In the genomic region with DNA sequence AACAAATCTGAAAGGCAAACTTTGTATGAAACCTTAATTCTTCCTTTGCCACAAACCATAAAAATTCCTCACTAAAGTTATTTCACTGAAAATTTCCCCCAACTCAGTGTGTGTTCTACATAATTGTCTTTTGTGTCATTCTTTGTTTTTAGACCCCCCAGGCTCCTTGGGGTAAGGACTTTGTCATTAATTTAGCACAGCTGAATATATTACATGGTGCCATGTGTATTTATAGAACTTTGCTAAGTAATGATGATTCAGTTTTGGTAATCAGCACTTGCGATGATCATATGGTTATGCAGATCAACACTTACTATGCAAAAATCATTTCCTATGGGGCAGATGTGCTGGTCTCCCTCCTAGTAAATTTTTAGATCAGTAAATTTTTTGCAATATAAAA, we compare ENCODE assay signal across 17 cellular contexts.
DNase-seq lines count a peak whose midpoint lies in the region; TF ChIP-seq lines count a peak whose summit lies in the region.
"Had no signal": no experiment of that assay in that cellular context is flagged by ENCODE, and none has a peak within 500 bp of the region (broad histone marks: within the 10 kb centered on the region; RNA-seq: fewer than 3 reads in every experiment).

No MANE protein-coding gene starts in this region.

- peaks cover 7% of the 10 kb centered on the region; the same call in 1 of the 2 replicates for H3K4me1 ChIP-seq in GM23248 (ENCODE audit: insufficient read depth)
- H3K4me1 ChIP-seq: Peyer's patch had no signal

- peak; percentile 48 for DNase-seq in GM23248
- DNase-seq in T1000 (lab: John Stamatoyannopoulos, UW): peak; percentile 5
- DNase-seq in foreskin melanocyte: peak; percentile 59
- no peak for DNase-seq in NCI-H2029 (lab: John Stamatoyannopoulos, UW)
- no peak for DNase-seq in NCI-H82 treated with DMSO at 0.1 percent for 48 hours (lab: John Stamatoyannopoulos, UW; ENCODE audit: unreplicated experiment)
- no peak for DNase-seq in coronary artery (ENCODE audit: low spot score)
- DNase-seq in pons (ENCODE audit: low spot score): no peak
- DNase-seq: CD4-positive, CD25-positive, alpha-beta regulatory T cell; DMS79; GDM1; KG1; NCI-H1105 treated with DMSO at 0.1 percent for 48 hours; NCI-H187 treated with DMSO at 0.1 percent for 48 hours; NCI-H2171 treated with DMSO at 0.1 percent for 48 hours; NCI-H82; Peyer's patch; SHP77 had no signal

- no peaks in the 10 kb centered on the region for H3K9me3 ChIP-seq in GM23248 (ENCODE audit: low read depth)

- no peaks in the 10 kb centered on the region for H3K79me2 ChIP-seq in GM23248 (ENCODE audit: insufficient read depth)

- no peak overlapping the region for H3K4me2 ChIP-seq in GM23248 (ENCODE audit: unreplicated experiment)

- no peak overlapping the region for H3K27ac ChIP-seq in GM23248
- H3K27ac ChIP-seq in coronary artery: no peak overlapping the region
- H3K27ac ChIP-seq: Peyer's patch had no signal

- H3F3A ChIP-seq in GM23248 (ENCODE audit: insufficient read depth): no peaks in the 10 kb centered on the region; the same call in 1 of the 2 replicates

- no peak for TF ChIP-seq CTCF in coronary artery (IDR thresholded peaks at IDR 0.05)

- no peak overlapping the region for H3K9ac ChIP-seq in GM23248

- no peaks in the 10 kb centered on the region; the same call in 1 of the 2 replicates for H3K9me2 ChIP-seq in GM23248 (ENCODE audit: insufficient read depth)

- H2AFZ ChIP-seq in GM23248: no peak overlapping the region

- 12 to 19% methylated on average over 1 of the region's 1 CpG for WGBS in GM23248 (ENCODE audit: low coverage in 1 of 2, low lambda C conversion rate in 2 of 2, missing lambda C conversion rate in 2 of 2), 2 experiments

- H3K4me3 ChIP-seq in GM23248: no peak overlapping the region
- no peak overlapping the region for H3K4me3 ChIP-seq in coronary artery
- H3K4me3 ChIP-seq: Peyer's patch had no signal

- no peaks in the 10 kb centered on the region for H3K36me3 ChIP-seq in GM23248 (ENCODE audit: low read depth)
- H3K36me3 ChIP-seq: Peyer's patch had no signal

- in situ Hi-C loops in GM23248 (cut with MboI): no loop called here

- H3K27me3 ChIP-seq in GM23248 (replicated peaks; ENCODE audit: insufficient read depth): no peaks in the 10 kb centered on the region
- H3K27me3 ChIP-seq: Peyer's patch had no signal

- no peaks in the 10 kb centered on the region for H4K20me1 ChIP-seq in GM23248 (ENCODE audit: insufficient read depth)

Comparison
In these comparisons a context has a peak if more than half of its experiments do, and no peak if none do; other contexts are left out.
1. DNase-seq: peak in GM23248 (single experiment), T1000 (single experiment) and foreskin melanocyte (single experiment); none in NCI-H2029 (single experiment), NCI-H82 treated with DMSO at 0.1 percent for 48 hours (single experiment), coronary artery (single experiment) and pons (single experiment).